9 cellular contexts compared by ENCODE assay signal in the genomic region with DNA sequence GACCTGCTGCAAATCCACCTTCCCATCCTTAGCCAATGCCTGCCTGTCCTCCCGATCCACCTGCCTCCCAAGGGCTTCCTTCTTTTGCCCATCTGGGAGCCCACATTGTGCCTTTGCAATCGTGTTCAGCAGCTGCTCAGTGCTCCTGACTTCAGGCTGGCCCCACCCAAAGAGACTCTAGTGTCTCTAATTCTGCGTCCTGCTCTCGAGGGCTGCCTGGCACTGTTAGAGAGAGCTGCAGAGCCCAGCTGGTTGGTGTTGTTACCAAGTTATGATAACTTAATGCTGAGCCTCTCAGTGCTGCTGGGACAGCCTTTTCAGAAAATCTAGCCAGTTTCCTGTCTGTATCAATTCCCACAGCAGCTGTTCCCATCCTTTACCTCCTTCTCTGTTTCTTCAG.
DNase-seq lines count a peak whose midpoint lies in the region; ATAC-seq and TF ChIP-seq lines count a peak whose summit lies in the region.
"Had no signal": no experiment of that assay in that cellular context is flagged by ENCODE, and none has a peak within 500 bp of the region (broad histone marks: within the 10 kb centered on the region; RNA-seq: fewer than 3 reads in every experiment).

No MANE protein-coding gene starts in this region.

- no peak for TF ChIP-seq CTCF in AG10803 (conservative IDR thresholded peaks at IDR 0.05; ENCODE audit: low read length)

- ATAC-seq in HG03025 (IDR thresholded peaks at IDR 0.05; ENCODE audit: low FRiP score, unreplicated experiment): no peak
- ATAC-seq in GM21381 (IDR thresholded peaks at IDR 0.05; ENCODE audit: unreplicated experiment): no peak

- H3K4me3 ChIP-seq in AG10803 (ENCODE audit: low read length): no peak overlapping the region

- peak; percentile 37 for DNase-seq in AG10803 (ENCODE audit: low read depth)
- DNase-seq in LHCN-M2 (ENCODE audit: low read depth): peak; percentile 94
- DNase-seq in cerebellar cortex (ENCODE audit: low spot score): peak; percentile 27
- DNase-seq in myocyte (ENCODE audit: low read depth): peak; percentile 86
- no peak for DNase-seq in RKO (ENCODE audit: low spot score)
- DNase-seq in stimulated activated naive CD4-positive, alpha-beta T cell (lab: John Stamatoyannopoulos, UW): no peak
- DNase-seq: naive B cell had no signal

Comparison
In these comparisons a context has a peak if more than half of its experiments do, and no peak if none do; other contexts are left out.
1. DNase-seq: peak in AG10803 (single experiment), LHCN-M2 (single experiment), cerebellar cortex (single experiment) and myocyte (single experiment); none in RKO (single experiment) and stimulated activated naive CD4-positive, alpha-beta T cell (0 of 6).